Comparison of ENCODE assay signal across 9 cellular contexts in genomic region chr2:238847432-238847801, GRCh38. TPM values are rescaled to one million over a fixed set of nuclear protein-coding genes. Genes with fewer than 3 reads are reported as not detected.
DNase-seq lines count a peak whose midpoint lies in the region; ATAC-seq, FAIRE-seq and TF ChIP-seq lines count a peak whose summit lies in the region.
"Had no signal": no experiment of that assay in that cellular context is flagged by ENCODE, and none has a peak within 500 bp of the region (broad histone marks: within the 10 kb centered on the region; RNA-seq: fewer than 3 reads in every experiment).

No MANE protein-coding gene starts in this region.

- peak overlapping the region; percentile 90 for H3K4me3 Mint-ChIP-seq in HFFc6

- in situ Hi-C loops in HepG2 (cut with HindIII; ENCODE audit: extremely low pct_ligation_motif_present, low pct_unique_long_range_greater_than_20kb), result no loop called here

- no peaks in the 10 kb centered on the region for H3K9me3 Mint-ChIP-seq in HFFc6

- CTCF ChIA-PET in HepG2 (lab: Yijun Ruan, JAX; ENCODE audit: low intra/inter-chr PET ratio, low total read pairs), result no interaction called here

- TF ChIP-seq CTCF in HFFc6 (IDR thresholded peaks at IDR 0.05), result no peak
- no peak for TF ChIP-seq CTCF in HepG2 (CRISPR knock-in tag; IDR thresholded peaks at IDR 0.05)

- H3K9ac ChIP-seq in HepG2 (ENCODE audit: insufficient read depth, low read depth, low read length), result no peak overlapping the region
- H3K9ac ChIP-seq: KMS-11 had no signal

- H3K36me3 ChIP-seq in HepG2 (replicated peaks in 1 of 2; ENCODE audit: control insufficient read depth in 1 of 2, insufficient read depth in 2 of 2, low read length in 2 of 2), result no peaks in the 10 kb centered on the region
- no peaks in the 10 kb centered on the region for H3K36me3 ChIP-seq in small intestine (ENCODE audit: control insufficient read depth in 2 of 2, insufficient read depth in 2 of 2, low read length in 2 of 2)

- BruUV-seq in HepG2 (replicated peaks; lab: Mats Ljungman, UMichigan), result no TSS peak

- ATAC-seq in HepG2 (peak; percentile 25), GM21786 (IDR thresholded peaks at IDR 0.05; ENCODE audit: unreplicated experiment) (no peak), GM19467 (IDR thresholded peaks at IDR 0.05; ENCODE audit: unreplicated experiment) (no peak), HG02623 (IDR thresholded peaks at IDR 0.05; ENCODE audit: unreplicated experiment) (no peak)

- peaks cover 29% of the 10 kb centered on the region for H3K36me3 Mint-ChIP-seq in HFFc6 (ENCODE audit: low read depth)

- TF ChIP-seq EP300 in HepG2 (IDR thresholded peaks at IDR 0.05; ENCODE audit: low read depth in 2 of 2, low read length in 2 of 2) (no peak), HepG2 (CRISPR knock-in tag; IDR thresholded peaks at IDR 0.05; ENCODE audit: borderline replicate concordance) (no peak)

- peaks cover 43% of the 10 kb centered on the region for H3K4me1 Mint-ChIP-seq in HFFc6 (ENCODE audit: low read depth)

- TF ChIP-seq RAD21 in HepG2 (CRISPR knock-in tag; IDR thresholded peaks at IDR 0.05), result no peak

- H3K27ac Mint-ChIP-seq in HFFc6, result peak overlapping the region; percentile 88

- no peak for TF ChIP-seq POLR2A in HepG2 (IDR thresholded peaks at IDR 0.05; ENCODE audit: insufficient read depth in 1 of 2, low read depth in 2 of 2, low read length in 2 of 2)

- intact Hi-C loops in HepG2 (cut with micrococcal nuclease; ENCODE audit: unreplicated experiment), result no loop called here

- no peaks in the 10 kb centered on the region; the same call in 1 of the 2 replicates for H3K4me1 ChIP-seq in HepG2 (ENCODE audit: insufficient read depth, low read length)
- H3K4me1 ChIP-seq in small intestine (ENCODE audit: control insufficient read depth in 2 of 2, insufficient read depth in 1 of 2, low read depth in 1 of 2, low read length in 1 of 2), result no peaks in the 10 kb centered on the region

- H3K27me3 Mint-ChIP-seq in HFFc6 (ENCODE audit: insufficient read depth), result 0 out of 2 replicates have a peak, but pooled peaks cover 2% of the 10 kb centered on the region

- H4K20me1 ChIP-seq in HepG2 (ENCODE audit: insufficient read depth, low read length), result no peaks in the 10 kb centered on the region

- peak overlapping the region; percentile 49 for H3K4me2 ChIP-seq in HepG2 (ENCODE audit: low read depth, low read length)
- H3K4me2 ChIP-seq: KMS-11 had no signal

- WGBS in HepG2 (ENCODE audit: low lambda C conversion rate), result 18% methylated on average over 12 of the region's 28 CpGs
- 4 to 10% (median 6%) methylated on average over 18 to 28 of the region's 28 CpGs for WGBS in small intestine, 3 donors

- FAIRE-seq in HepG2 (lab: Jason Lieb, UNC), result no peak
- no peak for FAIRE-seq in small intestine (lab: Jason Lieb, UNC)

- H3K27ac ChIP-seq in HepG2 (ENCODE audit: extremely low read length, insufficient read depth, low read length), result no peak overlapping the region
- H3K27ac ChIP-seq in small intestine (ENCODE audit: low read depth in 1 of 2, low read length in 1 of 2), result peak overlapping the region in 1 of 2 donors; percentile 80
- H3K27ac ChIP-seq: KMS-11 had no signal

- POLR2A ChIA-PET in HepG2 (lab: Yijun Ruan, JAX), result interaction anchor here (1.4 kb wide), 1 partner anchor 17 kb away, joined by 3 read pairs; no protein-coding TSS in a partner anchor

- H3K9me3 ChIP-seq in HepG2 (ENCODE audit: low read length), result no peaks in the 10 kb centered on the region
- H3K9me3 ChIP-seq in small intestine (ENCODE audit: control insufficient read depth, low read depth), result peaks cover 1% of the 10 kb centered on the region

- H3K79me2 ChIP-seq in HepG2 (ENCODE audit: insufficient read depth, low read length), result no peaks in the 10 kb centered on the region

- no peak overlapping the region for H2AFZ ChIP-seq in HepG2 (ENCODE audit: low read length)

- DNase-seq in HFFc6 (no peak), ecto neural progenitor cell (ENCODE audit: low spot score) (peak; percentile 66), HepG2 (ENCODE audit: low spot score) (no peak), small intestine (no peak)
- no peak for DNase-seq in activated CD4-positive, alpha-beta T cell treated with anti-CD3 and anti-CD28 coated beads for 1 hour

- peak overlapping the region in 2 of 3 experiments; percentile 44 to 56; a peak in 3 of 6 replicates for H3K4me3 ChIP-seq in HepG2 (replicated peaks in 1 of 3; ENCODE audit: insufficient read depth in 1 of 3, low read depth in 2 of 3, low read length in 3 of 3)
- peak overlapping the region; percentile 12 to 40 for H3K4me3 ChIP-seq in small intestine (ENCODE audit: low read depth in 1 of 2, low read length in 2 of 2)

- H3K27me3 ChIP-seq in HepG2 (ENCODE audit: control insufficient read depth in 1 of 2, insufficient read depth in 2 of 2, low read length in 2 of 2) (peaks cover 11 to 76% of the 10 kb centered on the region in 2 experiments; a peak in 4 of 5 replicates), small intestine (ENCODE audit: control insufficient read depth in 2 of 2, insufficient read depth in 2 of 2, low read length in 2 of 2) (peaks cover 11 to 38% of the 10 kb centered on the region in 2 donors)

TF ChIP-seq in HepG2, 621 proteins besides CTCF, POLR2A, EP300 and RAD21 (continues in another document):
- TF ChIP-seq TOPORS (CRISPR knock-in tag; IDR thresholded peaks at IDR 0.05) (no peak), ZBTB49 (CRISPR knock-in tag; IDR thresholded peaks at IDR 0.05; ENCODE audit: borderline replicate concordance) (no peak), ZNF34 (CRISPR knock-in tag; IDR thresholded peaks at IDR 0.05; ENCODE audit: borderline replicate concordance) (no peak), NCOA1 (CRISPR knock-in tag; IDR thresholded peaks at IDR 0.05) (no peak), NCOA5 (CRISPR knock-in tag; IDR thresholded peaks at IDR 0.05) (no peak), RELA (CRISPR knock-in tag; IDR thresholded peaks at IDR 0.05) (no peak), SAFB2 (CRISPR knock-in tag; IDR thresholded peaks at IDR 0.05; ENCODE audit: borderline replicate concordance, low read depth) (no peak), ERF (CRISPR knock-in tag; IDR thresholded peaks at IDR 0.05) (no peak), HNRNPLL (IDR thresholded peaks at IDR 0.05; ENCODE audit: low read depth, low read length, poor library complexity, severe bottlenecking) (peak; percentile 30), NR0B2 (CRISPR knock-in tag; IDR thresholded peaks at IDR 0.05) (0 out of 2 replicates have a peak, but pooled peaks have one; percentile 16), HDAC1 (CRISPR knock-in tag; IDR thresholded peaks at IDR 0.05) (no peak), ZNF563 (CRISPR knock-in tag; IDR thresholded peaks at IDR 0.05) (no peak)

RNA-seq across cellular contexts. Expression of gene TWIST2, which starts 0.5 kb away (rescaled TPM):
- total RNA-seq in HFFc6 (2021; fragmentation: NEBNext Ultra II Directional; extraction: Animal tissue kit (Norgen Biotek cat#: 25700)), result 100 to 1,000 TPM; 127 to 146 (median 137) TPM
- total RNA-seq in HepG2 (2016; rRNA removed; fragmentation: Illumina TruSeq; extraction: Trizol), result 0.11 TPM in 1 of 2 replicates, not detected in the other
- 0.18 and 0.20 TPM in 2 replicates for total RNA-seq in HepG2 (2016; cell fraction: cytosol; rRNA removed; fragmentation: Illumina TruSeq; extraction: Trizol; ENCODE audit: low read depth)
- total RNA-seq in HepG2 (2016; cell fraction: insoluble cytoplasmic fraction; rRNA removed; fragmentation: Illumina TruSeq; extraction: Trizol), result not detected in 2 replicates
- total RNA-seq in HepG2 (2016; cell fraction: membrane; rRNA removed; fragmentation: Illumina TruSeq; extraction: Trizol), result 0.21 and 0.25 TPM in 2 replicates
- not detected in 2 replicates for total RNA-seq in HepG2 (2016; cell fraction: nucleus; rRNA removed; fragmentation: Illumina TruSeq; extraction: Trizol)
- polyA plus RNA-seq in HepG2 (2011; rRNA removed) (0.08 and 0.09 TPM in 2 replicates), small intestine (1 to 10 TPM in 2 of 3 donors, not detected in 1; 3.0 to 7.9 TPM)
- 0.10 and 0.34 TPM in 2 replicates for polyA plus RNA-seq in HepG2 (2011; cell fraction: cytosol; rRNA removed)
- polyA plus RNA-seq in HepG2 (2011; cell fraction: nucleus; rRNA removed), result 0.21 TPM in 1 of 2 replicates, not detected in the other
- polyA plus RNA-seq in HepG2 (2012), result 0.09 TPM in 1 of 2 replicates, not detected in the other
- 0.21 and 0.36 TPM in 2 replicates for polyA plus RNA-seq in HepG2 (2016; cell fraction: cytosol; fragmentation: Illumina TruSeq; extraction: Trizol; ENCODE audit: low read depth)
- not detected in 2 replicates for polyA plus RNA-seq in HepG2 (2016; cell fraction: insoluble cytoplasmic fraction; fragmentation: Illumina TruSeq; extraction: Trizol; ENCODE audit: low read depth)
- polyA plus RNA-seq in HepG2 (2016; cell fraction: membrane; fragmentation: Illumina TruSeq; extraction: Trizol; ENCODE audit: low read depth), result 0.12 TPM in 1 of 2 replicates, not detected in the other
- not detected in 2 replicates for polyA plus RNA-seq in HepG2 (2016; cell fraction: nucleus; fragmentation: Illumina TruSeq; extraction: Trizol; ENCODE audit: insufficient read depth, low read depth)
- 0.32 and 4.4 TPM in 2 replicates for polyA minus RNA-seq in HepG2 (2011; rRNA and poly(A)+ RNA removed; ENCODE audit: low replicate concordance)
- polyA minus RNA-seq in HepG2 (2011; cell fraction: cytosol; rRNA and poly(A)+ RNA removed), result not detected in 2 replicates
- 0.37 and 0.39 TPM in 2 replicates for polyA minus RNA-seq in HepG2 (2011; cell fraction: nucleus; rRNA and poly(A)+ RNA removed)

Comparison
In these comparisons a context has a peak if more than half of its experiments do, and no peak if none do; other contexts are left out.
1. RNA of gene TWIST2, which starts 0.5 kb away (total RNA-seq): 127 to 146 TPM in HFFc6; 0.11 to 0.25 TPM in HepG2; every median in the first group is over 100 times any median in the second.